ENCODE assay signal across 17 cellular contexts in the genomic region with DNA sequence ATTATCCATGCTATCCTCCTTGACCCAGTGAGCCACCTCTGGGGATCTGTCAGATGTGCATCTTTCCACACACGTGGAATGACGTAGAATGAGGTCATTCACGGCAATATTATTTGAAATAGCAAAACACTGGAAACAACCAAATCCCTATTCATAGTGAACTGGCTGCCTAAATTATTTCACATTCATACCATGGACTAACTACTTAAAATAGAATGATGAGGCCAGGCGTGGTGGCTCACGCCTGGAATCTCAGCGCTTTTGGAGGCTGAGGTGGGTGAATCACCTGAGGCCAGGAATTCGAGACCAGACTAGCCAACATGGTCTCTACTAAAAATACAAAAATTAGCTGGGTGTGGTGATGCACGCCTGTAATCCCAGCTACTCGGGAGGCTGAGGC.
"Had no signal": no experiment of that assay in that cellular context is flagged by ENCODE, and none has a peak within 500 bp of the region (broad histone marks: within the 10 kb centered on the region; RNA-seq: fewer than 3 reads in every experiment).

No MANE protein-coding gene starts in this region.

- ATAC-seq: activated CD4-positive, alpha-beta T cell treated with anti-CD3 and anti-CD28 coated beads for 36 hours; activated T-cell treated with anti-CD3 and anti-CD28 coated beads, Interleukin-2, amount 50 U/mL, for 4 hours; gastrocnemius medialis; heart left ventricle; mucosa of descending colon; naive thymus-derived CD4-positive, alpha-beta T cell; stimulated activated memory B cell treated with anti-CD40 and anti-IgM and Interleukin-4, amounts not matched to agents 10 μg/mL and 1 μg/mL and 100 μg/mL, for 72 hours; T-helper 17 cell had no signal

- H3K4me3 ChIP-seq: colonic mucosa, gastrocnemius medialis, heart left ventricle, mucosa of descending colon, right atrium auricular region had no signal

- H3K27me3 ChIP-seq: colonic mucosa, heart left ventricle, right atrium auricular region had no signal

- H3K9me3 ChIP-seq: colonic mucosa, gastrocnemius medialis, heart left ventricle, mucosa of descending colon, right atrium auricular region had no signal

- H3K4me1 ChIP-seq: colonic mucosa, gastrocnemius medialis had no signal

- DNase-seq: activated CD4-positive, alpha-beta memory T cell treated with anti-CD3 and anti-CD28 coated beads for 36 hours; activated CD4-positive, alpha-beta T cell treated with anti-CD3 and anti-CD28 coated beads for 36 hours; activated gamma-delta T cell treated with Interleukin-2 at 50 U/mL for 16 hours; activated T-cell treated with anti-CD3 and anti-CD28 coated beads, Interleukin-2, amount 50 U/mL, for 4 hours; amniotic stem cell; central memory CD4-positive, alpha-beta T cell; colonic mucosa; gastrocnemius medialis; heart left ventricle; mucosa of descending colon; naive thymus-derived CD4-positive, alpha-beta T cell; occipital lobe; stimulated activated CD4-positive, alpha-beta T cell treated with anti-CD3 and anti-CD28 coated beads, Interleukin-2, amount 100 ng/mL, for 48 hours; T-helper 17 cell; WERI-Rb-1 had no signal

- H3K27ac ChIP-seq: colonic mucosa, gastrocnemius medialis, heart left ventricle, right atrium auricular region, WERI-Rb-1 had no signal

- H3K36me3 ChIP-seq: colonic mucosa, gastrocnemius medialis, heart left ventricle, right atrium auricular region had no signal
